ENCODE assay signal across 8 cellular contexts in genomic region chr19:29771708-29772415, GRCh38. TPM values are rescaled to one million over a fixed set of nuclear protein-coding genes. Genes with fewer than 3 reads are reported as not detected.
A peak's percentile ranks its signal among the peaks of the same experiment; 100 is the strongest.
DNase-seq lines count a peak whose midpoint lies in the region; ATAC-seq and TF ChIP-seq lines count a peak whose summit lies in the region.

No MANE protein-coding gene starts in this region.

- peak; percentile 56 for DNase-seq in activated CD4-positive, alpha-beta T cell treated with anti-CD3 and anti-CD28 coated beads for 36 hours
- DNase-seq in activated CD4-positive, alpha-beta T cell treated with anti-CD3 and anti-CD28 coated beads for 1 hour: no peak
- DNase-seq in NB4 (ENCODE audit: low read depth): peak; percentile 42
- peak; percentile 13 to 31 for DNase-seq in activated T-cell treated with anti-CD3 and anti-CD28 coated beads, Interleukin-2, amount 50 U/mL, for 72 hours
- DNase-seq in glutamatergic neuron: peak; percentile 78
- peak; percentile 35 for DNase-seq in putamen (ENCODE audit: low spot score)
- DNase-seq in effector memory CD8-positive, alpha-beta T cell: no peak

- H3K9me3 Mint-ChIP-seq in activated CD4-positive, alpha-beta T cell treated with anti-CD3 and anti-CD28 coated beads for 36 hours (ENCODE audit: low read depth): no peaks in the 10 kb centered on the region
- H3K9me3 Mint-ChIP-seq in activated T-cell treated with anti-CD3 and anti-CD28 coated beads, Interleukin-2, amount 50 U/mL, for 72 hours: no peaks in the 10 kb centered on the region
- peaks cover 3% of the 10 kb centered on the region for H3K9me3 Mint-ChIP-seq in glutamatergic neuron (ENCODE audit: unreplicated experiment)
- H3K9me3 Mint-ChIP-seq in effector memory CD8-positive, alpha-beta T cell: no peaks in the 10 kb centered on the region

- CTCF ChIA-PET in activated CD4-positive, alpha-beta T cell treated with anti-CD3 and anti-CD28 coated beads for 36 hours (lab: Charles Lee): interaction anchor here (0.6 to 4.0 kb wide), 9 partner anchors 9 to 579 kb away, joined by 3 to 19 read pairs (median 3); no protein-coding TSS in a partner anchor

- ATAC-seq in activated CD4-positive, alpha-beta T cell treated with anti-CD3 and anti-CD28 coated beads for 36 hours: peak; percentile 53
- no peak for ATAC-seq in activated T-cell treated with anti-CD3 and anti-CD28 coated beads, Interleukin-2, amount 50 U/mL, for 72 hours (replicated peaks in 1 of 2)
- no peak for ATAC-seq in HG02610 (IDR thresholded peaks at IDR 0.05; ENCODE audit: unreplicated experiment)
- no peak for ATAC-seq in effector memory CD8-positive, alpha-beta T cell (replicated peaks)

- H3K4me3 ChIP-seq in NB4 (ENCODE audit: low read depth, low read length): no peak overlapping the region

- POLR2A ChIA-PET in activated CD4-positive, alpha-beta T cell treated with anti-CD3 and anti-CD28 coated beads for 36 hours (lab: Charles Lee): no interaction called here

- peak; percentile 50 for TF ChIP-seq CTCF in NB4 (IDR thresholded peaks at IDR 0.05; ENCODE audit: low read depth, low read length)
- peak; percentile 58 for TF ChIP-seq CTCF in glutamatergic neuron (IDR thresholded peaks at IDR 0.05; ENCODE audit: partially characterized antibody, unreplicated experiment)

- H3K4me3 Mint-ChIP-seq in activated CD4-positive, alpha-beta T cell treated with anti-CD3 and anti-CD28 coated beads for 36 hours: no peak overlapping the region
- no peak overlapping the region for H3K4me3 Mint-ChIP-seq in activated T-cell treated with anti-CD3 and anti-CD28 coated beads, Interleukin-2, amount 50 U/mL, for 72 hours
- H3K4me3 Mint-ChIP-seq in glutamatergic neuron (ENCODE audit: unreplicated experiment): peak overlapping the region; percentile 40
- H3K4me3 Mint-ChIP-seq in effector memory CD8-positive, alpha-beta T cell: no peak overlapping the region

- intact Hi-C loops in activated CD4-positive, alpha-beta T cell treated with anti-CD3 and anti-CD28 coated beads for 36 hours (cut with DNase I, micrococcal nuclease): loop anchor here in 1 of 2 experiments (1.0 kb wide), 1 partner anchor 101 kb away; no protein-coding TSS in a partner anchor

- TF ChIP-seq POLR2A in NB4 (IDR thresholded peaks at IDR 0.05; ENCODE audit: extremely low read depth, insufficient read length): no peak

- no peak overlapping the region for H3K27ac Mint-ChIP-seq in activated CD4-positive, alpha-beta T cell treated with anti-CD3 and anti-CD28 coated beads for 36 hours
- H3K27ac Mint-ChIP-seq in activated T-cell treated with anti-CD3 and anti-CD28 coated beads, Interleukin-2, amount 50 U/mL, for 72 hours: no peak overlapping the region
- no peak overlapping the region for H3K27ac Mint-ChIP-seq in glutamatergic neuron (ENCODE audit: unreplicated experiment)
- no peak overlapping the region for H3K27ac Mint-ChIP-seq in effector memory CD8-positive, alpha-beta T cell

- H3K27me3 Mint-ChIP-seq in activated CD4-positive, alpha-beta T cell treated with anti-CD3 and anti-CD28 coated beads for 36 hours: no peaks in the 10 kb centered on the region
- no peaks in the 10 kb centered on the region for H3K27me3 Mint-ChIP-seq in activated T-cell treated with anti-CD3 and anti-CD28 coated beads, Interleukin-2, amount 50 U/mL, for 72 hours (ENCODE audit: low read depth)
- H3K27me3 Mint-ChIP-seq in glutamatergic neuron (ENCODE audit: unreplicated experiment): peaks cover 3% of the 10 kb centered on the region
- peaks cover under 1 to 27% of the 10 kb centered on the region in 2 donors for H3K27me3 Mint-ChIP-seq in effector memory CD8-positive, alpha-beta T cell

- H3K4me1 Mint-ChIP-seq in activated CD4-positive, alpha-beta T cell treated with anti-CD3 and anti-CD28 coated beads for 36 hours: no peaks in the 10 kb centered on the region
- peaks cover 7% of the 10 kb centered on the region for H3K4me1 Mint-ChIP-seq in activated T-cell treated with anti-CD3 and anti-CD28 coated beads, Interleukin-2, amount 50 U/mL, for 72 hours (ENCODE audit: low read depth)
- peaks cover 6% of the 10 kb centered on the region for H3K4me1 Mint-ChIP-seq in glutamatergic neuron (ENCODE audit: low read depth, unreplicated experiment)
- H3K4me1 Mint-ChIP-seq in effector memory CD8-positive, alpha-beta T cell (ENCODE audit: low read depth in 2 of 2): no peaks in the 10 kb centered on the region

- H3K36me3 Mint-ChIP-seq in activated CD4-positive, alpha-beta T cell treated with anti-CD3 and anti-CD28 coated beads for 36 hours (ENCODE audit: low read depth): no peaks in the 10 kb centered on the region
- no peaks in the 10 kb centered on the region for H3K36me3 Mint-ChIP-seq in activated T-cell treated with anti-CD3 and anti-CD28 coated beads, Interleukin-2, amount 50 U/mL, for 72 hours (ENCODE audit: insufficient read depth in 2 of 2)
- H3K36me3 Mint-ChIP-seq in glutamatergic neuron (ENCODE audit: unreplicated experiment): no peaks in the 10 kb centered on the region
- no peaks in the 10 kb centered on the region for H3K36me3 Mint-ChIP-seq in effector memory CD8-positive, alpha-beta T cell (ENCODE audit: insufficient read depth)

RNA-seq across cellular contexts. Expression of gene CCNE1, which starts 39.9 kb away (rescaled TPM):
- total RNA-seq in activated CD4-positive, alpha-beta T cell treated with anti-CD3 and anti-CD28 coated beads for 36 hours: 10 to 100 TPM; 29.4 to 30.4 TPM
- 10 to 100 TPM; 39.3 to 41.9 TPM for total RNA-seq in activated T-cell treated with anti-CD3 and anti-CD28 coated beads, Interleukin-2, amount 50 U/mL, for 72 hours
- total RNA-seq in glutamatergic neuron (ENCODE audit: unreplicated experiment): 6.4 TPM

RNA-seq across cellular contexts. Expression of gene C19orf12, which starts 56.8 kb away (rescaled TPM):
- 10 to 100 TPM; 26.7 to 35.7 TPM for total RNA-seq in activated CD4-positive, alpha-beta T cell treated with anti-CD3 and anti-CD28 coated beads for 36 hours
- 10 to 100 TPM; 32.1 to 35.6 TPM for total RNA-seq in activated T-cell treated with anti-CD3 and anti-CD28 coated beads, Interleukin-2, amount 50 U/mL, for 72 hours
- 66.7 TPM for total RNA-seq in glutamatergic neuron (ENCODE audit: unreplicated experiment)

Comparison
In these comparisons a context has a peak if more than half of its experiments do, and no peak if none do; other contexts are left out.
1. DNase-seq: peak in activated CD4-positive, alpha-beta T cell treated with anti-CD3 and anti-CD28 coated beads for 36 hours (single experiment), NB4 (single experiment), activated T-cell treated with anti-CD3 and anti-CD28 coated beads, Interleukin-2, amount 50 U/mL, for 72 hours (2 of 2), glutamatergic neuron (single experiment) and putamen (single experiment); none in activated CD4-positive, alpha-beta T cell treated with anti-CD3 and anti-CD28 coated beads for 1 hour (single experiment) and effector memory CD8-positive, alpha-beta T cell (0 of 3).